9 cellular contexts compared by ENCODE assay signal in the genomic region with DNA sequence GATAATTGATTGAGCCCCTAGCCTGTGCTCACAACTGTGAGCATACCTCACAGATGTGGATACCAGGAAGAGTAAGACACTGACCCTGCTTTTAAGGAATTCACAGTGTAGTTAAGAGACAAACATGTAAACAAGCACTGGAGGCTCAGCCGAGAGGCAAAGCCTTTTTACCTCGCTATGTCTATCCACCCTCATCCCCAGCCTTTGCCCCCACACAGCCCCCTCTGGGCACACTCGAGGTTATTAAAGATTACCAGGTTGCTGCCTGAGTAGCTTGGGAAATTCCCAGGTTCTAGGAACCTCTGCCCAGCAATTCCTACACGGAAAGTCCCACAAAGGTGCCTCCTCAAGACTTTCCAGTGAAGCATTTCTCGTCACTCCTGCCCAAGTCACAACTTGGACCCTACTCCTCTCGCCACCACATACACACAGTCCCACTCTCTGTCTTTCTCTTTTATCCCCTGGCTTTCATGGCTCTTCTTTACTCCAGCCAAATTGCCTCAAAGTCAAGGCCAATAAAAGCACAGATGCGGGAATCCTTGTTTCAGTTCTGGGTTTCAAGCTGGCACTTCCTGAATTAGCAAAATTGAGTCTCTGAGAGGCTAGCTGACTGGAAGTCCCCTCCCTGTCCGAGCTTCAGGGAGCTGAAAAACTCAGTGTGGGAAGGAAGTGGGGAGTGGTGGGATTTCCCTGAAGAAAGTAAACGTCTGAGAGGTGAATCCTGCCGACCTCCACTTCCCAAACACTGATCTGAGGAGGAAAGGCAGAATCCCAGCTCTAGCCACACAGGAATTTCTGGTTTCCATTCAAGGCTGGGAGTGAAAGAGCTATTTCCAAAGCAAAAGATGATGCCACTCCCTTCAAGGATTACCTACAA. TPM values are rescaled to one million over a fixed set of nuclear protein-coding genes. Genes with fewer than 3 reads are reported as not detected.
DNase-seq lines count a peak whose midpoint lies in the region; ATAC-seq, FAIRE-seq and TF ChIP-seq lines count a peak whose summit lies in the region.
"Had no signal": no experiment of that assay in that cellular context is flagged by ENCODE, and none has a peak within 500 bp of the region (broad histone marks: within the 10 kb centered on the region; RNA-seq: fewer than 3 reads in every experiment).

No MANE protein-coding gene starts in this region.

- no peaks in the 10 kb centered on the region for H4K20me1 ChIP-seq in astrocyte (ENCODE audit: insufficient read depth, low read length)

- H3K4me3 Mint-ChIP-seq in CD4-positive, CD25-positive, alpha-beta regulatory T cell, result peak overlapping the region; percentile 39 to 98 (median 92)
- no peak overlapping the region for H3K4me3 Mint-ChIP-seq in astrocyte (ENCODE audit: unreplicated experiment)

- H3K27me3 Mint-ChIP-seq in CD4-positive, CD25-positive, alpha-beta regulatory T cell, result no peaks in the 10 kb centered on the region
- peaks cover 11% of the 10 kb centered on the region for H3K27me3 Mint-ChIP-seq in astrocyte (ENCODE audit: low read depth, unreplicated experiment)

- no peak overlapping the region for H3K9ac ChIP-seq in astrocyte (ENCODE audit: low read length)

- no peak for FAIRE-seq in astrocyte (lab: Jason Lieb, UNC)

- H3K79me2 ChIP-seq in astrocyte (ENCODE audit: insufficient read depth, low read length), result no peaks in the 10 kb centered on the region

- peaks cover 85% of the 10 kb centered on the region for H3K36me3 Mint-ChIP-seq in CD4-positive, CD25-positive, alpha-beta regulatory T cell
- H3K36me3 Mint-ChIP-seq in astrocyte (ENCODE audit: low read depth, unreplicated experiment), result peaks cover 18% of the 10 kb centered on the region

- H3K4me1 Mint-ChIP-seq in CD4-positive, CD25-positive, alpha-beta regulatory T cell, result peaks cover 31 to 99% (median 85%) of the 10 kb centered on the region in 4 donors
- peaks cover 40% of the 10 kb centered on the region for H3K4me1 Mint-ChIP-seq in astrocyte (ENCODE audit: low read depth, unreplicated experiment)

- H3K27ac ChIP-seq in CD4-positive, CD25-positive, alpha-beta regulatory T cell (ENCODE audit: insufficient read depth, low read length, poor library complexity, severe bottlenecking), result peak overlapping the region; percentile 76
- no peak overlapping the region for H3K27ac ChIP-seq in astrocyte (ENCODE audit: low read depth, low read length)
- peak overlapping the region; percentile 57 for H3K27ac ChIP-seq in mesodermal cell (ENCODE audit: low read depth, low read length, severe bottlenecking)

- H3K36me3 ChIP-seq in CD4-positive, CD25-positive, alpha-beta regulatory T cell (ENCODE audit: control insufficient read depth, insufficient read depth, low read length), result peaks cover 97% of the 10 kb centered on the region
- H3K36me3 ChIP-seq in astrocyte (ENCODE audit: insufficient read depth, low read length), result no peaks in the 10 kb centered on the region
- peaks cover 16% of the 10 kb centered on the region for H3K36me3 ChIP-seq in mesodermal cell (ENCODE audit: control insufficient read depth, insufficient read depth, low read length)

- ATAC-seq in CD4-positive, CD25-positive, alpha-beta regulatory T cell (ENCODE audit: low read depth in 2 of 2), result no peak
- peak; percentile 46 for ATAC-seq in HG02970 (IDR thresholded peaks at IDR 0.05; ENCODE audit: low FRiP score, unreplicated experiment)

- H3K9me3 Mint-ChIP-seq in CD4-positive, CD25-positive, alpha-beta regulatory T cell, result peaks cover 0 to 1% (median 0%) of the 10 kb centered on the region in 7 donors
- H3K9me3 Mint-ChIP-seq in astrocyte (ENCODE audit: unreplicated experiment), result peaks cover 6% of the 10 kb centered on the region

- no peaks in the 10 kb centered on the region for H3K27me3 ChIP-seq in CD4-positive, CD25-positive, alpha-beta regulatory T cell (ENCODE audit: control insufficient read depth, insufficient read depth, low read length)
- H3K27me3 ChIP-seq in astrocyte (ENCODE audit: insufficient read depth, low read length), result no peaks in the 10 kb centered on the region

- H3K9me3 ChIP-seq in CD4-positive, CD25-positive, alpha-beta regulatory T cell (ENCODE audit: control insufficient read depth in 2 of 2, low read length in 2 of 2), result no peaks in the 10 kb centered on the region
- H3K9me3 ChIP-seq in astrocyte (ENCODE audit: insufficient read depth, low read depth, low read length) (no peaks in the 10 kb centered on the region), mesodermal cell (ENCODE audit: control insufficient read depth, low read length) (no peaks in the 10 kb centered on the region)

- DNase-seq in CD4-positive, CD25-positive, alpha-beta regulatory T cell, result no peak
- DNase-seq in astrocyte (ENCODE audit: low read depth), result no peak
- no peak for DNase-seq in T-helper 9 cell
- DNase-seq in LoVo (ENCODE audit: low spot score), result no peak
- no peak for DNase-seq in Kasumi-1 (lab: John Stamatoyannopoulos, UW)
- DNase-seq in central memory CD4-positive, alpha-beta T cell, result no peak

- H3K4me2 ChIP-seq in astrocyte (ENCODE audit: low read length), result peak overlapping the region; percentile 6

- peaks cover 68% of the 10 kb centered on the region for H3K4me1 ChIP-seq in CD4-positive, CD25-positive, alpha-beta regulatory T cell (ENCODE audit: control insufficient read depth, insufficient read depth, low read length, poor library complexity, severe bottlenecking)
- H3K4me1 ChIP-seq in astrocyte (ENCODE audit: insufficient read depth, low read length) (peaks cover 21% of the 10 kb centered on the region), mesodermal cell (ENCODE audit: control insufficient read depth, insufficient read depth, low read length, poor library complexity, severe bottlenecking) (peaks cover 24% of the 10 kb centered on the region)

- no peak for TF ChIP-seq CTCF in astrocyte (IDR thresholded peaks at IDR 0.05; ENCODE audit: insufficient read depth, low read depth, low read length)

- H3K27ac Mint-ChIP-seq in CD4-positive, CD25-positive, alpha-beta regulatory T cell, result peak overlapping the region; percentile 94 to 96 (median 96)
- H3K27ac Mint-ChIP-seq in astrocyte (ENCODE audit: unreplicated experiment), result peak overlapping the region; percentile 89

- 74 to 96% methylated on average over 5 to 7 of the region's 10 CpGs for WGBS in mesodermal cell (ENCODE audit: insufficient coverage in 2 of 2), 2 experiments

- H2AFZ ChIP-seq in astrocyte (ENCODE audit: low read depth, low read length), result no peak overlapping the region

- H3K4me3 ChIP-seq in CD4-positive, CD25-positive, alpha-beta regulatory T cell (ENCODE audit: low read depth, low read length), result peak overlapping the region; percentile 52
- H3K4me3 ChIP-seq in astrocyte (ENCODE audit: insufficient read depth, low read depth, low read length), result no peak overlapping the region
- H3K4me3 ChIP-seq in mesodermal cell (ENCODE audit: extremely low read depth, insufficient read depth, low read length, poor library complexity, severe bottlenecking), result no peak overlapping the region

RNA-seq across cellular contexts. Expression of a gene that starts 7.6 kb away (rescaled TPM):
- total RNA-seq in CD4-positive, CD25-positive, alpha-beta regulatory T cell, result 83.8 TPM
- 100 to 1,000 TPM in 3 of 4 donors, 10 to 100 TPM in 1; 85.6 to 196 (median 119) TPM for polyA plus RNA-seq in CD4-positive, CD25-positive, alpha-beta regulatory T cell
- 0.18 TPM in 1 of 2 replicates, not detected in the other for total RNA-seq in astrocyte
- polyA plus RNA-seq in mesodermal cell (2013, experiment 1 of 2), result not detected
- not detected for polyA plus RNA-seq in mesodermal cell (2013, experiment 2 of 2)

RNA-seq across cellular contexts. Expression of a gene that starts 34.6 kb away (rescaled TPM):
- total RNA-seq in CD4-positive, CD25-positive, alpha-beta regulatory T cell, result 5.0 TPM
- polyA plus RNA-seq in CD4-positive, CD25-positive, alpha-beta regulatory T cell, result 10 to 100 TPM in 2 of 4 donors, 1 to 10 TPM in 2; 7.6 to 15.8 (median 12.5) TPM
- total RNA-seq in astrocyte, result 0.65 TPM in 1 of 2 replicates, not detected in the other
- polyA plus RNA-seq in mesodermal cell (2013, experiment 1 of 2), result not detected
- polyA plus RNA-seq in mesodermal cell (2013, experiment 2 of 2), result not detected
- total RNA-seq: dermis microvascular lymphatic vessel endothelial cell had no signal

RNA-seq across cellular contexts. Expression of a gene that starts 52.9 kb away (rescaled TPM):
- 22.6 TPM for total RNA-seq in CD4-positive, CD25-positive, alpha-beta regulatory T cell
- 10 to 100 TPM; 19.9 to 37.5 (median 27.7) TPM for polyA plus RNA-seq in CD4-positive, CD25-positive, alpha-beta regulatory T cell
- total RNA-seq in astrocyte, result 24.9 and 26.9 TPM in 2 replicates
- 44.0 TPM for polyA plus RNA-seq in mesodermal cell (2013, experiment 1 of 2)
- 41.6 TPM for polyA plus RNA-seq in mesodermal cell (2013, experiment 2 of 2)

RNA-seq across cellular contexts. Expression of a gene that starts 53.0 kb away (rescaled TPM):
- 37.2 TPM for total RNA-seq in CD4-positive, CD25-positive, alpha-beta regulatory T cell
- polyA plus RNA-seq in CD4-positive, CD25-positive, alpha-beta regulatory T cell, result 100 to 1,000 TPM in 1 of 4 donors, 10 to 100 TPM in 3; 86.7 to 112 (median 95.9) TPM
- 33.9 and 38.7 TPM in 2 replicates for total RNA-seq in astrocyte
- 89.7 TPM for polyA plus RNA-seq in mesodermal cell (2013, experiment 1 of 2)
- polyA plus RNA-seq in mesodermal cell (2013, experiment 2 of 2), result 91.5 TPM

Comparison
In these comparisons a context has a peak if more than half of its experiments do, and no peak if none do; other contexts are left out.
1. RNA of a gene that starts 7.6 kb away (total RNA-seq): 83.8 TPM in CD4-positive, CD25-positive, alpha-beta regulatory T cell (single experiment); 0.18 TPM in astrocyte; every median in the first group is over 10 times any median in the second.